Comparison of ENCODE assay signal across 1 cellular context in genomic region chr17:44001461-44001920, GRCh38.
TF ChIP-seq lines count a peak whose summit lies in the region.

No MANE protein-coding gene starts in this region.

TF ChIP-seq in HepG2, 621 proteins besides CTCF, POLR2A, EP300 and RAD21 (continued from another document):
- peak; percentile 22; the same call in 1 of the 2 replicates for TF ChIP-seq ZNF281 (CRISPR knock-in tag; IDR thresholded peaks at IDR 0.05; ENCODE audit: borderline replicate concordance)
- no peak for TF ChIP-seq NFAT5 (CRISPR knock-in tag; IDR thresholded peaks at IDR 0.05)
- TF ChIP-seq SALL1 (CRISPR knock-in tag; IDR thresholded peaks at IDR 0.05), result peak; percentile 76
- TF ChIP-seq ZNF678 (CRISPR knock-in tag; IDR thresholded peaks at IDR 0.05), result no peak
- no peak for TF ChIP-seq ZNF619 (CRISPR knock-in tag; IDR thresholded peaks at IDR 0.05)
- 0 out of 2 replicates have a peak, but pooled peaks have one; percentile 2 for TF ChIP-seq ZNF563 (CRISPR knock-in tag; IDR thresholded peaks at IDR 0.05)
- TF ChIP-seq HDAC2 (CRISPR knock-in tag; IDR thresholded peaks at IDR 0.05), result peak; percentile 32; the same call in 1 of the 2 replicates
- no peak for TF ChIP-seq CREB1 (IDR thresholded peaks at IDR 0.05)
- TF ChIP-seq CREB1 (CRISPR knock-in tag; IDR thresholded peaks at IDR 0.05), result no peak
- peak; percentile 59; the same call in 1 of the 2 replicates for TF ChIP-seq ERF (CRISPR knock-in tag; IDR thresholded peaks at IDR 0.05)
- TF ChIP-seq ATM (IDR thresholded peaks at IDR 0.05; ENCODE audit: borderline replicate concordance), result no peak
- peak; percentile 35; the same call in 1 of the 2 replicates for TF ChIP-seq MZF1 (CRISPR knock-in tag; IDR thresholded peaks at IDR 0.05; ENCODE audit: borderline replicate concordance)
- TF ChIP-seq SMAD3 (CRISPR knock-in tag; IDR thresholded peaks at IDR 0.05), result peak; percentile 69; the same call in 1 of the 2 replicates
- TF ChIP-seq CBX2 (IDR thresholded peaks at IDR 0.05; ENCODE audit: low read depth, low read length), result no peak
- no peak for TF ChIP-seq CBX2 (CRISPR knock-in tag; IDR thresholded peaks at IDR 0.05; ENCODE audit: low read depth)
- 0 out of 2 replicates have a peak, but pooled peaks have one; percentile 29 for TF ChIP-seq GATAD1 (CRISPR knock-in tag; IDR thresholded peaks at IDR 0.05)
- TF ChIP-seq ZNF460 (CRISPR knock-in tag; IDR thresholded peaks at IDR 0.05; ENCODE audit: borderline replicate concordance), result peak; percentile 54; the same call in 1 of the 2 replicates
- TF ChIP-seq AHR (CRISPR knock-in tag; IDR thresholded peaks at IDR 0.05), result no peak; the same call in 1 of the 2 replicates
- peak; percentile 97 for TF ChIP-seq ZSCAN20 (CRISPR knock-in tag; IDR thresholded peaks at IDR 0.05; ENCODE audit: borderline replicate concordance)
- 0 out of 2 replicates have a peak, but pooled peaks have one; percentile 38 for TF ChIP-seq NFKBIZ (CRISPR knock-in tag; IDR thresholded peaks at IDR 0.05)
- TF ChIP-seq ZNF609 (CRISPR knock-in tag; IDR thresholded peaks at IDR 0.05; ENCODE audit: borderline replicate concordance), result no peak
- TF ChIP-seq ZNF260 (CRISPR knock-in tag; IDR thresholded peaks at IDR 0.05; ENCODE audit: borderline replicate concordance, low read depth), result no peak
- peak; percentile 51; the same call in 1 of the 2 replicates for TF ChIP-seq ZNF574 (CRISPR knock-in tag; IDR thresholded peaks at IDR 0.05)
- no peak for TF ChIP-seq ZNF34 (CRISPR knock-in tag; IDR thresholded peaks at IDR 0.05; ENCODE audit: borderline replicate concordance)
- TF ChIP-seq TFAP4 (IDR thresholded peaks at IDR 0.05; ENCODE audit: borderline replicate concordance, low read depth), result peak; percentile 25; the same call in 1 of the 2 replicates
- no peak for TF ChIP-seq NFATC3 (CRISPR knock-in tag; IDR thresholded peaks at IDR 0.05)
- no peak for TF ChIP-seq ZBTB49 (CRISPR knock-in tag; IDR thresholded peaks at IDR 0.05; ENCODE audit: borderline replicate concordance)
- no peak for TF ChIP-seq IRF1 (CRISPR knock-in tag; IDR thresholded peaks at IDR 0.05; ENCODE audit: low read depth)
- TF ChIP-seq HOXA9 (CRISPR knock-in tag; IDR thresholded peaks at IDR 0.05; ENCODE audit: borderline replicate concordance), result no peak
- no peak for TF ChIP-seq TRIM24 (CRISPR knock-in tag; IDR thresholded peaks at IDR 0.05)
- peak; percentile 80 for TF ChIP-seq PATZ1 (CRISPR knock-in tag; IDR thresholded peaks at IDR 0.05)
